23 cellular contexts compared by ENCODE assay signal in the genomic region with DNA sequence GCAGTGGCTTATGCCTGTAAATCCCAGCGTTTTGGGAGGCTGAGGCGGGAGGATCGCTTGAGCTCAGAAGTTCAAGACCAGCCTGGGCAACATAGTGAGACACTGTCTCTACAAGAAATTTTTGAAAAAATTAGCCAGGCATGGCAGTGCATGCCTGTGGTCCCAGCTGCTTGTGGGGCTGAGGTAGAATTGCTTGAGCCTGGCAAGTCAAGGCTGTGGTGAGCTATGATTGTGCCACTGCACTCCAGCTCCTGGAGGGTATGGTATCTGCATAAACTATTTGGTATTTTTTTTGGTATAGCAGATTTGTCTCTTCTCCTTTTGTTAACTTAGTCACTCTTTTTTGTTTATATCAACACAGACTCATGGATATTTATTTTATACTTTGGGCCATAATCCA.
"Had no signal": no experiment of that assay in that cellular context is flagged by ENCODE, and none has a peak within 500 bp of the region (broad histone marks: within the 10 kb centered on the region; RNA-seq: fewer than 3 reads in every experiment).

No MANE protein-coding gene starts in this region.

- H3K9me3 ChIP-seq: colonic mucosa, heart left ventricle, neutrophil, psoas muscle, sigmoid colon, stomach, thoracic aorta had no signal

- DNase-seq: colonic mucosa; dermis blood vessel endothelial cell; endodermal cell; erythroblast; foreskin melanocyte; heart left ventricle; hypothalamus; kidney glomerular epithelial cell; mammary epithelial cell; naive thymus-derived CD8-positive, alpha-beta T cell; psoas muscle; sigmoid colon; small intestine; stimulated activated CD4-positive, alpha-beta T cell treated with anti-CD3 and anti-CD28 coated beads, Interleukin-12 subunit alpha, Interleukin-12 subunit beta, amount 100 ng/mL, for 4 hours; stimulated activated naive CD4-positive, alpha-beta T cell; stomach; substantia nigra had no signal

- ATAC-seq: heart left ventricle; left lobe of liver; naive thymus-derived CD8-positive, alpha-beta T cell; psoas muscle had no signal

- FAIRE-seq: endothelial cell of umbilical vein, islet of Langerhans, small intestine, urothelium cell line had no signal

- H3K27me3 ChIP-seq: colonic mucosa, sigmoid colon, stomach had no signal

- H3K4me3 ChIP-seq: colonic mucosa, heart left ventricle, psoas muscle, sigmoid colon, stomach, thoracic aorta had no signal

- H3K27ac ChIP-seq: colonic mucosa, heart left ventricle, neutrophil, psoas muscle, sigmoid colon, stomach, thoracic aorta had no signal

- H3K36me3 ChIP-seq: colonic mucosa, heart left ventricle, neutrophil, sigmoid colon, stomach, thoracic aorta had no signal

- H3K4me1 ChIP-seq: colonic mucosa, psoas muscle had no signal
